In genomic region chr19:49672131-49672919, GRCh38 we compare ENCODE assay signal across 7 cellular contexts. TPM values are rescaled to one million over a fixed set of nuclear protein-coding genes. Genes with fewer than 3 reads are reported as not detected.
DNase-seq lines count a peak whose midpoint lies in the region; ATAC-seq, FAIRE-seq and TF ChIP-seq lines count a peak whose summit lies in the region.

No MANE protein-coding gene starts in this region.

- peaks cover 2% of the 10 kb centered on the region for H3K36me3 ChIP-seq in mammary epithelial cell (ENCODE audit: insufficient read depth, low read length)

- no peak overlapping the region for H3K4me3 ChIP-seq in mammary epithelial cell (replicated peaks in 1 of 3; ENCODE audit: insufficient read depth in 1 of 3, low read depth in 2 of 3, low read length in 3 of 3)

- no peaks in the 10 kb centered on the region for H3K27me3 ChIP-seq in mammary epithelial cell (ENCODE audit: insufficient read depth, low read length)

- DNase-seq in GM12892 (ENCODE audit: insufficient read length) (peak; percentile 94), NCI-H2171 treated with DMSO at 0.1 percent for 48 hours (lab: John Stamatoyannopoulos, UW) (peak; percentile 65), mammary epithelial cell (peak; percentile 46), islet precursor cell (peak; percentile 95)
- DNase-seq in stimulated activated CD4-positive, alpha-beta T cell treated with anti-CD3 and anti-CD28 coated beads, Interleukin-12 subunit alpha, Interleukin-12 subunit beta, amount 100 ng/mL, for 48 hours (ENCODE audit: low read depth in 2 of 3, low spot score in 1 of 3), result peak in 2 of 3 donors; percentile 68 to 77

- in situ Hi-C loops in mammary epithelial cell (cut with MboI; ENCODE audit: low sequenced_read_pairs in 2 of 2), result no loop called here

- CTCF ChIA-PET in mammary epithelial cell (lab: Charles Lee; ENCODE audit: low non-redundant PET), result no interaction called here

- peaks cover 7% of the 10 kb centered on the region for H3K4me1 ChIP-seq in mammary epithelial cell (ENCODE audit: insufficient read depth, low read length)

- no peaks in the 10 kb centered on the region for H4K20me1 ChIP-seq in mammary epithelial cell (ENCODE audit: insufficient read depth, low read length)

- dilution Hi-C loops in mammary epithelial cell (cut with HindIII; ENCODE audit: low sequenced_read_pairs), result no loop called here

- H2AFZ ChIP-seq in mammary epithelial cell (ENCODE audit: low read depth, low read length), result peak overlapping the region; percentile 74

- no peak overlapping the region for H3K4me2 ChIP-seq in mammary epithelial cell (ENCODE audit: insufficient read depth, low read depth, low read length)

- TF ChIP-seq CTCF in VCaP (conservative IDR thresholded peaks at IDR 0.05) (peak; percentile 99), mammary epithelial cell (conservative IDR thresholded peaks at IDR 0.05 in 1 of 2, IDR thresholded peaks at IDR 0.05 in 1 of 2; ENCODE audit: extremely low read depth in 1 of 2, insufficient read depth in 1 of 2, low read depth in 1 of 2, low read length in 2 of 2) (peak; percentile 95 to 97)

- H3K9me3 ChIP-seq in mammary epithelial cell (replicated peaks; ENCODE audit: insufficient read depth, low read length), result no peaks in the 10 kb centered on the region

- WGBS in mammary epithelial cell (ENCODE audit: low coverage, missing lambda C conversion rate), result 12% methylated on average over 16 of the region's 28 CpGs

- ATAC-seq in HG03045 (IDR thresholded peaks at IDR 0.05; ENCODE audit: unreplicated experiment), result no peak

- H3K27ac ChIP-seq in VCaP, result peak overlapping the region; percentile 77
- H3K27ac ChIP-seq in mammary epithelial cell (ENCODE audit: insufficient read depth, low read depth, low read length), result no peak overlapping the region

- H3K9ac ChIP-seq in mammary epithelial cell (ENCODE audit: insufficient read depth, low read length), result no peak overlapping the region

- peaks cover 11% of the 10 kb centered on the region for H3K79me2 ChIP-seq in mammary epithelial cell (ENCODE audit: insufficient read depth, low read length)

- no peak for TF ChIP-seq POLR2A in GM12892 (IDR thresholded peaks at IDR 0.05; ENCODE audit: low read depth, low read length)

- intact Hi-C loops in mammary epithelial cell (cut with micrococcal nuclease), result loop anchor here (1.0 to 10.0 kb wide), 2 partner anchors 169 to 312 kb away; no protein-coding TSS in a partner anchor

- no TSS peak for BruUV-seq in mammary epithelial cell (replicated peaks; lab: Mats Ljungman, UMichigan)

- peak; percentile 97 for FAIRE-seq in GM12892 (lab: Jason Lieb, UNC)

RNA-seq across cellular contexts. Expression of gene PRMT1, which starts 4.7 kb away (rescaled TPM):
- polyA plus RNA-seq in GM12892 (2012; ENCODE audit: missing spikeins), result 253 TPM
- total RNA-seq in mammary epithelial cell, result 100 to 1,000 TPM; 173 to 194 TPM
- polyA plus RNA-seq in mammary epithelial cell, result 383 TPM
- 226 TPM for polyA minus RNA-seq in mammary epithelial cell

RNA-seq across cellular contexts. Expression of gene BCL2L12, which starts 6.6 kb away (rescaled TPM):
- 35.2 TPM for polyA plus RNA-seq in GM12892 (2012; ENCODE audit: missing spikeins)
- total RNA-seq in mammary epithelial cell, result 10 to 100 TPM in 1 of 2 donors, 1 to 10 TPM in 1; 4.3 to 43.1 TPM
- polyA plus RNA-seq in mammary epithelial cell, result 24.8 TPM
- 10.5 TPM for polyA minus RNA-seq in mammary epithelial cell

RNA-seq across cellular contexts. Expression of gene IRF3, which starts 6.7 kb away (rescaled TPM):
- polyA plus RNA-seq in GM12892 (2012; ENCODE audit: missing spikeins), result 61.7 TPM
- total RNA-seq in mammary epithelial cell, result 10 to 100 TPM; 39.7 to 94.2 TPM
- 67.8 TPM for polyA plus RNA-seq in mammary epithelial cell
- polyA minus RNA-seq in mammary epithelial cell, result 36.3 TPM

RNA-seq across cellular contexts. Expression of gene ADM5, which starts 17.1 kb away (rescaled TPM):
- 0.68 TPM for polyA plus RNA-seq in GM12892 (2012; ENCODE audit: missing spikeins)
- total RNA-seq in mammary epithelial cell, result 1 to 10 TPM in 1 of 2 donors, under 1 TPM in 1; 0.50 to 3.0 TPM
- 1.2 TPM for polyA plus RNA-seq in mammary epithelial cell
- polyA minus RNA-seq in mammary epithelial cell, result 0.26 TPM

RNA-seq across cellular contexts. Expression of gene CPT1C, which starts 18.6 kb away (rescaled TPM):
- not detected for polyA plus RNA-seq in GM12892 (2012; ENCODE audit: missing spikeins)
- under 1 TPM; 0.78 to 0.83 TPM for total RNA-seq in mammary epithelial cell
- polyA plus RNA-seq in mammary epithelial cell, result 0.12 TPM
- polyA minus RNA-seq in mammary epithelial cell, result not detected
